In the genomic region with DNA sequence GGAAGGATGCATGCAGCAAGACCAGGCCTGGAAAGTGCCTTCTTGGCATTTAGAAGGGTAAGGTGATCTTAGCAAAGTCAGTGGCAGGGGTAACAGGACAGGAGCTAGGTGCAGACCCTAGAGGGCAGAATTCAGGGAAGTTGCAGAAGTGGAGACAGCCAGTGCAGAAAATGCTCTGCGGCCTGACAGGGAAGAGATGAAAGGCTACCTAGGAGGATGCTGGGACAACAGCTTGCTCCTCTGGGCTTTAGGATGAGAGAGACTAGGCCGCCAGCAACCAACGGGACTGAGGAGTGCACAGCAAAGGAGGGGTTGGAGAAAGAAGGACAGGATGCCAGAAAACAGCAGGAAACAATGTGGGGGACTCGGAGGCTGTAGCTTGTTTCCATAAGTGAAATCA, we compare ENCODE assay signal across 20 cellular contexts.
A peak's percentile ranks its signal among the peaks of the same experiment; 100 is the strongest.
DNase-seq lines count a peak whose midpoint lies in the region; ATAC-seq and TF ChIP-seq lines count a peak whose summit lies in the region.
"Had no signal": no experiment of that assay in that cellular context is flagged by ENCODE, and none has a peak within 500 bp of the region (broad histone marks: within the 10 kb centered on the region; RNA-seq: fewer than 3 reads in every experiment).

No MANE protein-coding gene starts in this region.

- no peak overlapping the region for H3K9ac ChIP-seq in colonic mucosa (ENCODE audit: low read depth in 2 of 2, low read length in 2 of 2)

- DNase-seq in stimulated activated CD4-positive, alpha-beta T cell treated with anti-CD3 and anti-CD28 coated beads, Interleukin-4, amount 100 ng/mL, for 24 hours, result peak; percentile 1
- DNase-seq in stimulated activated CD4-positive, alpha-beta T cell treated with anti-CD3 and anti-CD28 coated beads, Interleukin-2, amount 100 ng/mL, for 48 hours, result no peak
- DNase-seq in colonic mucosa, result peak; percentile 7
- DNase-seq in mesenteric fat pad (ENCODE audit: low spot score), result peak; percentile 28
- DNase-seq in DMS79 (lab: John Stamatoyannopoulos, UW), result no peak
- no peak for DNase-seq in NCI-H2196 (lab: John Stamatoyannopoulos, UW; ENCODE audit: unreplicated experiment)
- DNase-seq: Calu3, Karpas-422, NCI-H1092 treated with DMSO at 0.1 percent for 48 hours, NCI-H1436 treated with DMSO at 0.1 percent for 48 hours, NCI-H187 treated with DMSO at 0.1 percent for 48 hours, NCI-H2107, NCI-H446, NCI-H526 treated with DMSO at 0.1 percent for 48 hours, PC-9, SJCRH30 had no signal

- TF ChIP-seq CTCF in colonic mucosa (IDR thresholded peaks at IDR 0.05), result no peak

- no peak overlapping the region for H3K4me3 ChIP-seq in colonic mucosa
- H3K4me3 ChIP-seq: PC-9, SJCRH30 had no signal

- no peak for ATAC-seq in HG02763 (IDR thresholded peaks at IDR 0.05; ENCODE audit: unreplicated experiment)
- ATAC-seq: HCT116, HepG2, SK-N-SH treated with all-trans-retinoic acid at 6 μM for 48 hours had no signal

- no peaks in the 10 kb centered on the region for H3K36me3 ChIP-seq in colonic mucosa
- H3K36me3 ChIP-seq: SJCRH30 had no signal

- H3K27me3 ChIP-seq in colonic mucosa, result no peaks in the 10 kb centered on the region
- H3K27me3 ChIP-seq: SJCRH30 had no signal

- no peak overlapping the region for H3K27ac ChIP-seq in colonic mucosa
- H3K27ac ChIP-seq: PC-9, SJCRH30 had no signal

- no peaks in the 10 kb centered on the region for H3K9me3 ChIP-seq in colonic mucosa
- H3K9me3 ChIP-seq: SJCRH30 had no signal

- no peaks in the 10 kb centered on the region for H3K4me1 ChIP-seq in colonic mucosa
- H3K4me1 ChIP-seq: SJCRH30 had no signal

- intact Hi-C loops in colonic mucosa (cut with DNase I), result no loop called here

Comparison
In these comparisons a context has a peak if more than half of its experiments do, and no peak if none do; other contexts are left out.
1. DNase-seq: peak in stimulated activated CD4-positive, alpha-beta T cell treated with anti-CD3 and anti-CD28 coated beads, Interleukin-4, amount 100 ng/mL, for 24 hours (single experiment), colonic mucosa (single experiment) and mesenteric fat pad (single experiment); none in stimulated activated CD4-positive, alpha-beta T cell treated with anti-CD3 and anti-CD28 coated beads, Interleukin-2, amount 100 ng/mL, for 48 hours (0 of 2), DMS79 (single experiment) and NCI-H2196 (single experiment).